ENCODE assay signal across 20 cellular contexts in genomic region chr3:65678480-65678879, GRCh38.
"Had no signal": no experiment of that assay in that cellular context is flagged by ENCODE, and none has a peak within 500 bp of the region (broad histone marks: within the 10 kb centered on the region; RNA-seq: fewer than 3 reads in every experiment).

No MANE protein-coding gene starts in this region.

- H3K36me3 ChIP-seq: left lung, lower lobe of right lung, prostate gland, right lobe of liver, tibial nerve, upper lobe of right lung, vagina had no signal

- H3K27me3 ChIP-seq: left lung, right lobe of liver, testis, tibial nerve, upper lobe of right lung, vagina had no signal

- H3K27me3 Mint-ChIP-seq: memory B cell; naive B cell; stimulated activated naive B cell treated with anti-CD40 and anti-IgM and Interleukin-4, amounts not matched to agents 10 μg/mL and 1 μg/mL and 100 μg/mL, for 72 hours; stimulated activated naive CD8-positive, alpha-beta T cell treated with anti-CD3 and anti-CD28 coated beads, Interleukin-15, amount 100 ng/mL, for 72 hours had no signal

- ATAC-seq: left lung; lower lobe of right lung; right lobe of liver; stimulated activated naive B cell treated with anti-CD40 and anti-IgM and Interleukin-4, amounts not matched to agents 10 μg/mL and 1 μg/mL and 100 μg/mL, for 72 hours; stimulated activated naive CD8-positive, alpha-beta T cell treated with anti-CD3 and anti-CD28 coated beads, Interleukin-15, amount 100 ng/mL, for 72 hours; upper lobe of right lung had no signal

- H3K27ac ChIP-seq: coronary artery, left lung, lower lobe of right lung, parathyroid adenoma, prostate gland, right lobe of liver, testis, tibial nerve, upper lobe of right lung, vagina had no signal

- H3K4me3 Mint-ChIP-seq: memory B cell; naive B cell; stimulated activated naive B cell treated with anti-CD40 and anti-IgM and Interleukin-4, amounts not matched to agents 10 μg/mL and 1 μg/mL and 100 μg/mL, for 72 hours; stimulated activated naive CD8-positive, alpha-beta T cell treated with anti-CD3 and anti-CD28 coated beads, Interleukin-15, amount 100 ng/mL, for 72 hours had no signal

- H2AFZ ChIP-seq: parathyroid adenoma had no signal

- H3K4me1 Mint-ChIP-seq: memory B cell; naive B cell; stimulated activated naive B cell treated with anti-CD40 and anti-IgM and Interleukin-4, amounts not matched to agents 10 μg/mL and 1 μg/mL and 100 μg/mL, for 72 hours; stimulated activated naive CD8-positive, alpha-beta T cell treated with anti-CD3 and anti-CD28 coated beads, Interleukin-15, amount 100 ng/mL, for 72 hours had no signal

- H3K9ac ChIP-seq: parathyroid adenoma had no signal

- H3K4me1 ChIP-seq: left lung, lower lobe of right lung, parathyroid adenoma, prostate gland, testis, vagina had no signal

- H3K36me3 Mint-ChIP-seq: memory B cell; naive B cell; stimulated activated naive B cell treated with anti-CD40 and anti-IgM and Interleukin-4, amounts not matched to agents 10 μg/mL and 1 μg/mL and 100 μg/mL, for 72 hours had no signal

- H3K9me3 Mint-ChIP-seq: stimulated activated naive CD8-positive, alpha-beta T cell treated with anti-CD3 and anti-CD28 coated beads, Interleukin-15, amount 100 ng/mL, for 72 hours had no signal

- H3K27ac Mint-ChIP-seq: memory B cell; stimulated activated naive B cell treated with anti-CD40 and anti-IgM and Interleukin-4, amounts not matched to agents 10 μg/mL and 1 μg/mL and 100 μg/mL, for 72 hours; stimulated activated naive CD8-positive, alpha-beta T cell treated with anti-CD3 and anti-CD28 coated beads, Interleukin-15, amount 100 ng/mL, for 72 hours had no signal

- H3K9me3 ChIP-seq: left lung, lower lobe of right lung, prostate gland, right lobe of liver, testis, tibial nerve, upper lobe of right lung, vagina had no signal

- DNase-seq: effector CD4-positive, alpha-beta T cell; islet precursor cell; left lung; lower lobe of right lung; midbrain; naive B cell; right lobe of liver; stimulated activated CD4-positive, alpha-beta T cell treated with anti-CD3 and anti-CD28 coated beads, Interleukin-15, amount 100 ng/mL, for 24 hours; stimulated activated CD4-positive, alpha-beta T cell treated with anti-CD3 and anti-CD28 coated beads, Interleukin-1b, Interleukin-23, amount 100 ng/mL, for 48 hours; stimulated activated CD4-positive, alpha-beta T cell treated with anti-CD3 and anti-CD28 coated beads, Interleukin-4, amount 100 ng/mL, for 24 hours; stimulated activated naive B cell treated with anti-CD40 and anti-IgM and Interleukin-4, amounts not matched to agents 10 μg/mL and 1 μg/mL and 100 μg/mL, for 72 hours; stimulated activated naive CD8-positive, alpha-beta T cell treated with anti-CD3 and anti-CD28 coated beads, Interleukin-15, amount 100 ng/mL, for 72 hours; testis; upper lobe of right lung had no signal

- H3K4me3 ChIP-seq: coronary artery, left lung, lower lobe of right lung, prostate gland, right lobe of liver, testis, tibial nerve, upper lobe of right lung, vagina had no signal
